Comparison of ENCODE assay signal across 13 cellular contexts in genomic region chr3:23751485-23751811, GRCh38. TPM values are rescaled to one million over a fixed set of nuclear protein-coding genes. Genes with fewer than 3 reads are reported as not detected.
A peak's percentile ranks its signal among the peaks of the same experiment; 100 is the strongest.
DNase-seq lines count a peak whose midpoint lies in the region; ATAC-seq and TF ChIP-seq lines count a peak whose summit lies in the region.
"Had no signal": no experiment of that assay in that cellular context is flagged by ENCODE, and none has a peak within 500 bp of the region (broad histone marks: within the 10 kb centered on the region; RNA-seq: fewer than 3 reads in every experiment).

No MANE protein-coding gene starts in this region.

- WGBS in aorta, 2 donors, result 14 to 30% methylated on average over 3 of the region's 3 CpGs

- H3K4me1 ChIP-seq in right atrium auricular region (peaks cover 0 to 6% of the 10 kb centered on the region in 2 donors), aorta (ENCODE audit: control insufficient read depth in 1 of 2, insufficient read depth in 2 of 2, low read length in 2 of 2) (no peaks in the 10 kb centered on the region), ascending aorta (peaks cover 0 to 6% of the 10 kb centered on the region in 2 donors)
- H3K4me1 ChIP-seq: colonic mucosa, SJCRH30 had no signal

- no peak for DNase-seq in Right ventricle myocardium inferior (ENCODE audit: missing footprints)
- no peak for DNase-seq in right atrium auricular region (ENCODE audit: low spot score)
- peak; percentile 96 for DNase-seq in islet precursor cell
- no peak for DNase-seq in aorta
- no peak for DNase-seq in ascending aorta (ENCODE audit: low spot score in 2 of 2)
- DNase-seq: activated naive CD4-positive, alpha-beta T cell treated with anti-CD3 and anti-CD28 coated beads, Interleukin-2, amount 10 ng/mL, durations not matched to agents 7 days and 5 days; colonic mucosa; GM23248; NCI-H82 had no signal

- peaks cover 29% of the 10 kb centered on the region for H3K4me1 Mint-ChIP-seq in dendritic cell treated with granulocyte-macrophage colony-stimulating factor and Interleukin-4, amounts not matched to agents 40 ng/mL and 50 ng/mL, for 4 days (ENCODE audit: low read depth)
- H3K4me1 Mint-ChIP-seq: activated naive CD4-positive, alpha-beta T cell treated with anti-CD3 and anti-CD28 coated beads, Interleukin-2, amount 10 ng/mL, durations not matched to agents 7 days and 5 days had no signal

- H3K27me3 ChIP-seq in right atrium auricular region (no peaks in the 10 kb centered on the region), aorta (ENCODE audit: control insufficient read depth in 1 of 2, insufficient read depth in 2 of 2, low read length in 1 of 2) (no peaks in the 10 kb centered on the region), ascending aorta (no peaks in the 10 kb centered on the region)
- H3K27me3 ChIP-seq: colonic mucosa, SJCRH30 had no signal

- H3K4me3 Mint-ChIP-seq in dendritic cell treated with granulocyte-macrophage colony-stimulating factor and Interleukin-4, amounts not matched to agents 40 ng/mL and 50 ng/mL, for 4 days, result no peak overlapping the region
- H3K4me3 Mint-ChIP-seq: activated naive CD4-positive, alpha-beta T cell treated with anti-CD3 and anti-CD28 coated beads, Interleukin-2, amount 10 ng/mL, durations not matched to agents 7 days and 5 days had no signal

- H3K27me3 Mint-ChIP-seq in dendritic cell treated with granulocyte-macrophage colony-stimulating factor and Interleukin-4, amounts not matched to agents 40 ng/mL and 50 ng/mL, for 4 days, result no peaks in the 10 kb centered on the region

- no peak for TF ChIP-seq CTCF in right atrium auricular region (IDR thresholded peaks at IDR 0.05)
- TF ChIP-seq CTCF in ascending aorta (IDR thresholded peaks at IDR 0.05), result no peak

- intact Hi-C loops in Right ventricle myocardium inferior (cut with DNase I), result loop anchor here (1.0 kb wide), 1 partner anchor 11 kb away; no protein-coding TSS in a partner anchor
- intact Hi-C loops in dendritic cell treated with granulocyte-macrophage colony-stimulating factor and Interleukin-4, amounts not matched to agents 40 ng/mL and 50 ng/mL, for 4 days (cut with micrococcal nuclease), result no loop called here
- intact Hi-C loops in aorta (cut with DNase I), result no loop called here
- intact Hi-C loops in ascending aorta (cut with DNase I), result no loop called here

- H3K36me3 ChIP-seq in right atrium auricular region (no peaks in the 10 kb centered on the region), aorta (ENCODE audit: control insufficient read depth in 1 of 2, insufficient read depth in 2 of 2, low read length in 1 of 2) (no peaks in the 10 kb centered on the region), ascending aorta (no peaks in the 10 kb centered on the region)
- H3K36me3 ChIP-seq: colonic mucosa, SJCRH30 had no signal

- H3K9me3 Mint-ChIP-seq in dendritic cell treated with granulocyte-macrophage colony-stimulating factor and Interleukin-4, amounts not matched to agents 40 ng/mL and 50 ng/mL, for 4 days, result no peaks in the 10 kb centered on the region
- H3K9me3 Mint-ChIP-seq: activated naive CD4-positive, alpha-beta T cell treated with anti-CD3 and anti-CD28 coated beads, Interleukin-2, amount 10 ng/mL, durations not matched to agents 7 days and 5 days had no signal

- peak overlapping the region in 1 of 2 donors; percentile 25 for H3K27ac ChIP-seq in right atrium auricular region
- no peak overlapping the region for H3K27ac ChIP-seq in aorta (ENCODE audit: low read depth in 1 of 2, low read length in 2 of 2)
- no peak overlapping the region for H3K27ac ChIP-seq in ascending aorta
- H3K27ac ChIP-seq: colonic mucosa, GM23248, SJCRH30 had no signal

- H3K9me3 ChIP-seq in right atrium auricular region (no peaks in the 10 kb centered on the region), aorta (ENCODE audit: control insufficient read depth, low read length) (no peaks in the 10 kb centered on the region), ascending aorta (no peaks in the 10 kb centered on the region)
- H3K9me3 ChIP-seq: colonic mucosa, SJCRH30 had no signal

- no peak overlapping the region for H3K4me3 ChIP-seq in right atrium auricular region
- H3K4me3 ChIP-seq in aorta (ENCODE audit: low read length in 2 of 2), result no peak overlapping the region
- no peak overlapping the region for H3K4me3 ChIP-seq in ascending aorta
- H3K4me3 ChIP-seq: colonic mucosa, GM23248, SJCRH30 had no signal

- H3K36me3 Mint-ChIP-seq in dendritic cell treated with granulocyte-macrophage colony-stimulating factor and Interleukin-4, amounts not matched to agents 40 ng/mL and 50 ng/mL, for 4 days (ENCODE audit: low read depth), result no peaks in the 10 kb centered on the region
- H3K36me3 Mint-ChIP-seq: activated naive CD4-positive, alpha-beta T cell treated with anti-CD3 and anti-CD28 coated beads, Interleukin-2, amount 10 ng/mL, durations not matched to agents 7 days and 5 days had no signal

- ATAC-seq in Right ventricle myocardium inferior, result peak; percentile 33
- ATAC-seq in aorta (ENCODE audit: low FRiP score), result peak; percentile 42
- no peak for ATAC-seq in GM18517 (IDR thresholded peaks at IDR 0.05; ENCODE audit: unreplicated experiment)
- no peak for ATAC-seq in HG02588 (IDR thresholded peaks at IDR 0.05; ENCODE audit: unreplicated experiment)

- H3K27ac Mint-ChIP-seq in dendritic cell treated with granulocyte-macrophage colony-stimulating factor and Interleukin-4, amounts not matched to agents 40 ng/mL and 50 ng/mL, for 4 days, result peak overlapping the region; percentile 33
- H3K27ac Mint-ChIP-seq: activated naive CD4-positive, alpha-beta T cell treated with anti-CD3 and anti-CD28 coated beads, Interleukin-2, amount 10 ng/mL, durations not matched to agents 7 days and 5 days had no signal

RNA-seq across cellular contexts. Expression of gene UBE2E1, which starts 54.3 kb away (rescaled TPM):
- total RNA-seq in Right ventricle myocardium inferior, result 75.3 TPM
- 10 to 100 TPM; 30.8 to 41.4 TPM for total RNA-seq in right atrium auricular region
- total RNA-seq in aorta, result 10 to 100 TPM; 87.2 to 96.8 TPM
- 100 to 1,000 TPM in 1 of 2 donors, 10 to 100 TPM in 1; 62.2 to 128 TPM for polyA plus RNA-seq in aorta
- total RNA-seq in ascending aorta, result 74.6 TPM

Comparison
In these comparisons a context has a peak if more than half of its experiments do, and no peak if none do; other contexts are left out.
1. ATAC-seq: peak in Right ventricle myocardium inferior (single experiment) and aorta (single experiment); none in GM18517 (single experiment) and HG02588 (single experiment).